ENCODE assay signal across 2 cellular contexts in genomic region chr1:180291004-180291403, GRCh38.
TF ChIP-seq lines count a peak whose summit lies in the region.

No MANE protein-coding gene starts in this region.

TF ChIP-seq in HEK293, 187 proteins besides CTCF, POLR2A, EP300 and RAD21 (continued from another document):
- 0 out of 2 replicates have a peak, but pooled peaks have one; percentile 24 for TF ChIP-seq ZNF280D (tag by site-specific recombination; IDR thresholded peaks at IDR 0.05)
- no peak for TF ChIP-seq TRIM28 (IDR thresholded peaks at IDR 0.05; ENCODE audit: borderline replicate concordance, low read length)
- no peak for TF ChIP-seq YY2 (tag by site-specific recombination; IDR thresholded peaks at IDR 0.05)
- TF ChIP-seq ZNF341 (tag by site-specific recombination; IDR thresholded peaks at IDR 0.05; ENCODE audit: low read depth) = no peak
- TF ChIP-seq ZNF561 (tag by site-specific recombination; IDR thresholded peaks at IDR 0.05; ENCODE audit: borderline replicate concordance) = no peak

TF ChIP-seq in K562, 482 proteins besides CTCF, POLR2A, EP300 and RAD21 (continued from another document and continues in another):
- TF ChIP-seq, protein P1, sequence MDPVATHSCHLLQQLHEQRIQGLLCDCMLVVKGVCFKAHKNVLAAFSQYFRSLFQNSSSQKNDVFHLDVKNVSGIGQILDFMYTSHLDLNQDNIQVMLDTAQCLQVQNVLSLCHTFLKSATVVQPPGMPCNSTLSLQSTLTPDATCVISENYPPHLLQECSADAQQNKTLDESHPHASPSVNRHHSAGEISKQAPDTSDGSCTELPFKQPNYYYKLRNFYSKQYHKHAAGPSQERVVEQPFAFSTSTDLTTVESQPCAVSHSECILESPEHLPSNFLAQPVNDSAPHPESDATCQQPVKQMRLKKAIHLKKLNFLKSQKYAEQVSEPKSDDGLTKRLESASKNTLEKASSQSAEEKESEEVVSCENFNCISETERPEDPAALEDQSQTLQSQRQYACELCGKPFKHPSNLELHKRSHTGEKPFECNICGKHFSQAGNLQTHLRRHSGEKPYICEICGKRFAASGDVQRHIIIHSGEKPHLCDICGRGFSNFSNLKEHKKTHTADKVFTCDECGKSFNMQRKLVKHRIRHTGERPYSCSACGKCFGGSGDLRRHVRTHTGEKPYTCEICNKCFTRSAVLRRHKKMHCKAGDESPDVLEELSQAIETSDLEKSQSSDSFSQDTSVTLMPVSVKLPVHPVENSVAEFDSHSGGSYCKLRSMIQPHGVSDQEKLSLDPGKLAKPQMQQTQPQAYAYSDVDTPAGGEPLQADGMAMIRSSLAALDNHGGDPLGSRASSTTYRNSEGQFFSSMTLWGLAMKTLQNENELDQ (CRISPR knock-in tag; IDR thresholded peaks at IDR 0.05; ENCODE audit: borderline replicate concordance) = no peak
- peak; percentile 95 for TF ChIP-seq NFE2L1 (tag; IDR thresholded peaks at IDR 0.05; ENCODE audit: borderline replicate concordance, low read depth)
- TF ChIP-seq RAD51 (IDR thresholded peaks at IDR 0.05; ENCODE audit: borderline replicate concordance, low read depth) = no peak
- TF ChIP-seq GABPB1 (CRISPR knock-in tag; IDR thresholded peaks at IDR 0.05) = no peak
- peak; percentile 77 for TF ChIP-seq DPF2 (IDR thresholded peaks at IDR 0.05)
- 0 out of 2 replicates have a peak, but pooled peaks have one; percentile 26 for TF ChIP-seq FOSL1 (tag; conservative IDR thresholded peaks at IDR 0.05)
- TF ChIP-seq OTX1 (CRISPR knock-in tag; IDR thresholded peaks at IDR 0.05) = no peak
- no peak for TF ChIP-seq CBFB (CRISPR knock-in tag; IDR thresholded peaks at IDR 0.05)
- TF ChIP-seq ZFP1 (CRISPR knock-in tag; IDR thresholded peaks at IDR 0.05) = no peak
- TF ChIP-seq ZNF146 (CRISPR knock-in tag; IDR thresholded peaks at IDR 0.05; ENCODE audit: unreplicated experiment) = peak; percentile 95
- TF ChIP-seq XRCC3 (IDR thresholded peaks at IDR 0.05) = 0 out of 2 replicates have a peak, but pooled peaks have one; percentile 7
- TF ChIP-seq NBN (IDR thresholded peaks at IDR 0.05; ENCODE audit: low read depth) = peak; percentile 32; the same call in 1 of the 2 replicates
- peak; percentile 46 for TF ChIP-seq NFIC (IDR thresholded peaks at IDR 0.05)
- TF ChIP-seq EZH2 (IDR thresholded peaks at IDR 0.05; ENCODE audit: borderline replicate concordance, low read depth, low read length) = no peak
- 0 out of 4 replicates have a peak, but pooled peaks of 1 of the 2 experiments have one; percentile 26 for TF ChIP-seq HDAC1 (IDR thresholded peaks at IDR 0.05)
- TF ChIP-seq FOXK2 (conservative IDR thresholded peaks at IDR 0.05 in 1 of 2, IDR thresholded peaks at IDR 0.05 in 1 of 2; ENCODE audit: low read depth in 2 of 2) = 0 out of 4 replicates have a peak, but pooled peaks have one; percentile 33 to 39
- 0 out of 2 replicates have a peak, but pooled peaks have one; percentile 39 for TF ChIP-seq HDAC2 (IDR thresholded peaks at IDR 0.05)
- TF ChIP-seq CBX3 (IDR thresholded peaks at IDR 0.05; ENCODE audit: borderline replicate concordance in 1 of 2, low read length in 2 of 2) = peak in 1 of 2 experiments; percentile 29; a peak in 1 of 3 replicates
- TF ChIP-seq SMARCC2 (IDR thresholded peaks at IDR 0.05; ENCODE audit: low read depth) = peak; percentile 79
- TF ChIP-seq RBM25 (IDR thresholded peaks at IDR 0.05; ENCODE audit: low read depth, low read length, severe bottlenecking) = peak; percentile 55
- TF ChIP-seq SMAD3 (CRISPR knock-in tag; conservative IDR thresholded peaks at IDR 0.05) = 0 out of 2 replicates have a peak, but pooled peaks have one; percentile 13
- TF ChIP-seq ZNF830 (CRISPR knock-in tag; IDR thresholded peaks at IDR 0.05) = no peak
- peak; percentile 66 for TF ChIP-seq ARID1B (IDR thresholded peaks at IDR 0.05)
- peak in 1 of 2 experiments; percentile 37; a peak in 1 of 4 replicates for TF ChIP-seq TRIM24 (IDR thresholded peaks at IDR 0.05)
- no peak for TF ChIP-seq ZNF239 (CRISPR knock-in tag; IDR thresholded peaks at IDR 0.05)
- TF ChIP-seq, protein P2, sequence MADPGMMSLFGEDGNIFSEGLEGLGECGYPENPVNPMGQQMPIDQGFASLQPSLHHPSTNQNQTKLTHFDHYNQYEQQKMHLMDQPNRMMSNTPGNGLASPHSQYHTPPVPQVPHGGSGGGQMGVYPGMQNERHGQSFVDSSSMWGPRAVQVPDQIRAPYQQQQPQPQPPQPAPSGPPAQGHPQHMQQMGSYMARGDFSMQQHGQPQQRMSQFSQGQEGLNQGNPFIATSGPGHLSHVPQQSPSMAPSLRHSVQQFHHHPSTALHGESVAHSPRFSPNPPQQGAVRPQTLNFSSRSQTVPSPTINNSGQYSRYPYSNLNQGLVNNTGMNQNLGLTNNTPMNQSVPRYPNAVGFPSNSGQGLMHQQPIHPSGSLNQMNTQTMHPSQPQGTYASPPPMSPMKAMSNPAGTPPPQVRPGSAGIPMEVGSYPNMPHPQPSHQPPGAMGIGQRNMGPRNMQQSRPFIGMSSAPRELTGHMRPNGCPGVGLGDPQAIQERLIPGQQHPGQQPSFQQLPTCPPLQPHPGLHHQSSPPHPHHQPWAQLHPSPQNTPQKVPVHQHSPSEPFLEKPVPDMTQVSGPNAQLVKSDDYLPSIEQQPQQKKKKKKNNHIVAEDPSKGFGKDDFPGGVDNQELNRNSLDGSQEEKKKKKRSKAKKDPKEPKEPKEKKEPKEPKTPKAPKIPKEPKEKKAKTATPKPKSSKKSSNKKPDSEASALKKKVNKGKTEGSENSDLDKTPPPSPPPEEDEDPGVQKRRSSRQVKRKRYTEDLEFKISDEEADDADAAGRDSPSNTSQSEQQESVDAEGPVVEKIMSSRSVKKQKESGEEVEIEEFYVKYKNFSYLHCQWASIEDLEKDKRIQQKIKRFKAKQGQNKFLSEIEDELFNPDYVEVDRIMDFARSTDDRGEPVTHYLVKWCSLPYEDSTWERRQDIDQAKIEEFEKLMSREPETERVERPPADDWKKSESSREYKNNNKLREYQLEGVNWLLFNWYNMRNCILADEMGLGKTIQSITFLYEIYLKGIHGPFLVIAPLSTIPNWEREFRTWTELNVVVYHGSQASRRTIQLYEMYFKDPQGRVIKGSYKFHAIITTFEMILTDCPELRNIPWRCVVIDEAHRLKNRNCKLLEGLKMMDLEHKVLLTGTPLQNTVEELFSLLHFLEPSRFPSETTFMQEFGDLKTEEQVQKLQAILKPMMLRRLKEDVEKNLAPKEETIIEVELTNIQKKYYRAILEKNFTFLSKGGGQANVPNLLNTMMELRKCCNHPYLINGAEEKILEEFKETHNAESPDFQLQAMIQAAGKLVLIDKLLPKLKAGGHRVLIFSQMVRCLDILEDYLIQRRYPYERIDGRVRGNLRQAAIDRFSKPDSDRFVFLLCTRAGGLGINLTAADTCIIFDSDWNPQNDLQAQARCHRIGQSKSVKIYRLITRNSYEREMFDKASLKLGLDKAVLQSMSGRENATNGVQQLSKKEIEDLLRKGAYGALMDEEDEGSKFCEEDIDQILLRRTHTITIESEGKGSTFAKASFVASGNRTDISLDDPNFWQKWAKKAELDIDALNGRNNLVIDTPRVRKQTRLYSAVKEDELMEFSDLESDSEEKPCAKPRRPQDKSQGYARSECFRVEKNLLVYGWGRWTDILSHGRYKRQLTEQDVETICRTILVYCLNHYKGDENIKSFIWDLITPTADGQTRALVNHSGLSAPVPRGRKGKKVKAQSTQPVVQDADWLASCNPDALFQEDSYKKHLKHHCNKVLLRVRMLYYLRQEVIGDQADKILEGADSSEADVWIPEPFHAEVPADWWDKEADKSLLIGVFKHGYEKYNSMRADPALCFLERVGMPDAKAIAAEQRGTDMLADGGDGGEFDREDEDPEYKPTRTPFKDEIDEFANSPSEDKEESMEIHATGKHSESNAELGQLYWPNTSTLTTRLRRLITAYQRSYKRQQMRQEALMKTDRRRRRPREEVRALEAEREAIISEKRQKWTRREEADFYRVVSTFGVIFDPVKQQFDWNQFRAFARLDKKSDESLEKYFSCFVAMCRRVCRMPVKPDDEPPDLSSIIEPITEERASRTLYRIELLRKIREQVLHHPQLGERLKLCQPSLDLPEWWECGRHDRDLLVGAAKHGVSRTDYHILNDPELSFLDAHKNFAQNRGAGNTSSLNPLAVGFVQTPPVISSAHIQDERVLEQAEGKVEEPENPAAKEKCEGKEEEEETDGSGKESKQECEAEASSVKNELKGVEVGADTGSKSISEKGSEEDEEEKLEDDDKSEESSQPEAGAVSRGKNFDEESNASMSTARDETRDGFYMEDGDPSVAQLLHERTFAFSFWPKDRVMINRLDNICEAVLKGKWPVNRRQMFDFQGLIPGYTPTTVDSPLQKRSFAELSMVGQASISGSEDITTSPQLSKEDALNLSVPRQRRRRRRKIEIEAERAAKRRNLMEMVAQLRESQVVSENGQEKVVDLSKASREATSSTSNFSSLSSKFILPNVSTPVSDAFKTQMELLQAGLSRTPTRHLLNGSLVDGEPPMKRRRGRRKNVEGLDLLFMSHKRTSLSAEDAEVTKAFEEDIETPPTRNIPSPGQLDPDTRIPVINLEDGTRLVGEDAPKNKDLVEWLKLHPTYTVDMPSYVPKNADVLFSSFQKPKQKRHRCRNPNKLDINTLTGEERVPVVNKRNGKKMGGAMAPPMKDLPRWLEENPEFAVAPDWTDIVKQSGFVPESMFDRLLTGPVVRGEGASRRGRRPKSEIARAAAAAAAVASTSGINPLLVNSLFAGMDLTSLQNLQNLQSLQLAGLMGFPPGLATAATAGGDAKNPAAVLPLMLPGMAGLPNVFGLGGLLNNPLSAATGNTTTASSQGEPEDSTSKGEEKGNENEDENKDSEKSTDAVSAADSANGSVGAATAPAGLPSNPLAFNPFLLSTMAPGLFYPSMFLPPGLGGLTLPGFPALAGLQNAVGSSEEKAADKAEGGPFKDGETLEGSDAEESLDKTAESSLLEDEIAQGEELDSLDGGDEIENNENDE (IDR thresholded peaks at IDR 0.05; ENCODE audit: low read depth, low read length) = no peak
- no peak for TF ChIP-seq ASH1L (IDR thresholded peaks at IDR 0.05; ENCODE audit: borderline replicate concordance, low read depth, partially characterized antibody)
- TF ChIP-seq ILK (tag; IDR thresholded peaks at IDR 0.05; ENCODE audit: borderline replicate concordance, low read depth) = no peak
- peak; percentile 86; the same call in 1 of the 2 replicates for TF ChIP-seq MAFK (IDR thresholded peaks at IDR 0.05; ENCODE audit: low read length)
- TF ChIP-seq DDX20 (tag; IDR thresholded peaks at IDR 0.05; ENCODE audit: low read depth) = no peak
- TF ChIP-seq ZNF592 (IDR thresholded peaks at IDR 0.05) = peak; percentile 78
- no peak for TF ChIP-seq TRIM28 (IDR thresholded peaks at IDR 0.05)
- TF ChIP-seq KDM1A (IDR thresholded peaks at IDR 0.05) = 0 out of 4 replicates have a peak, but pooled peaks of 1 of the 2 experiments have one; percentile 28
- peak; percentile 17; the same call in 1 of the 2 replicates for TF ChIP-seq CBFA2T3 (IDR thresholded peaks at IDR 0.05)
- no peak for TF ChIP-seq CREBBP (IDR thresholded peaks at IDR 0.05; ENCODE audit: low read depth, low read length)
- 0 out of 2 replicates have a peak, but pooled peaks have one; percentile 15 for TF ChIP-seq FOXM1 (IDR thresholded peaks at IDR 0.05; ENCODE audit: low read depth)
- TF ChIP-seq FOXM1 (CRISPR knock-in tag; IDR thresholded peaks at IDR 0.05; ENCODE audit: low read depth) = no peak
- TF ChIP-seq MAFG (tag; conservative IDR thresholded peaks at IDR 0.05) = peak; percentile 96
- TF ChIP-seq, protein P3, sequence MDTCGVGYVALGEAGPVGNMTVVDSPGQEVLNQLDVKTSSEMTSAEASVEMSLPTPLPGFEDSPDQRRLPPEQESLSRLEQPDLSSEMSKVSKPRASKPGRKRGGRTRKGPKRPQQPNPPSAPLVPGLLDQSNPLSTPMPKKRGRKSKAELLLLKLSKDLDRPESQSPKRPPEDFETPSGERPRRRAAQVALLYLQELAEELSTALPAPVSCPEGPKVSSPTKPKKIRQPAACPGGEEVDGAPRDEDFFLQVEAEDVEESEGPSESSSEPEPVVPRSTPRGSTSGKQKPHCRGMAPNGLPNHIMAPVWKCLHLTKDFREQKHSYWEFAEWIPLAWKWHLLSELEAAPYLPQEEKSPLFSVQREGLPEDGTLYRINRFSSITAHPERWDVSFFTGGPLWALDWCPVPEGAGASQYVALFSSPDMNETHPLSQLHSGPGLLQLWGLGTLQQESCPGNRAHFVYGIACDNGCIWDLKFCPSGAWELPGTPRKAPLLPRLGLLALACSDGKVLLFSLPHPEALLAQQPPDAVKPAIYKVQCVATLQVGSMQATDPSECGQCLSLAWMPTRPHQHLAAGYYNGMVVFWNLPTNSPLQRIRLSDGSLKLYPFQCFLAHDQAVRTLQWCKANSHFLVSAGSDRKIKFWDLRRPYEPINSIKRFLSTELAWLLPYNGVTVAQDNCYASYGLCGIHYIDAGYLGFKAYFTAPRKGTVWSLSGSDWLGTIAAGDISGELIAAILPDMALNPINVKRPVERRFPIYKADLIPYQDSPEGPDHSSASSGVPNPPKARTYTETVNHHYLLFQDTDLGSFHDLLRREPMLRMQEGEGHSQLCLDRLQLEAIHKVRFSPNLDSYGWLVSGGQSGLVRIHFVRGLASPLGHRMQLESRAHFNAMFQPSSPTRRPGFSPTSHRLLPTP (IDR thresholded peaks at IDR 0.05; ENCODE audit: borderline replicate concordance, extremely low read depth, insufficient read length) = no peak
- 0 out of 2 replicates have a peak, but pooled peaks have one; percentile 20 for TF ChIP-seq ELF4 (CRISPR knock-in tag; IDR thresholded peaks at IDR 0.05)
- no peak for TF ChIP-seq ZNF197 (CRISPR knock-in tag; IDR thresholded peaks at IDR 0.05; ENCODE audit: low read depth)
- TF ChIP-seq STAT5B (CRISPR knock-in tag; IDR thresholded peaks at IDR 0.05) = no peak
- peak; percentile 93 for TF ChIP-seq C11orf30 (IDR thresholded peaks at IDR 0.05; ENCODE audit: low read depth)
- no peak for TF ChIP-seq PHF8 (IDR thresholded peaks at IDR 0.05; ENCODE audit: borderline replicate concordance, low read length)
- peak; percentile 30; the same call in 1 of the 2 replicates for TF ChIP-seq EHMT2 (IDR thresholded peaks at IDR 0.05)
